In genomic region chr1:94425821-94426484, GRCh38 we compare ENCODE assay signal across 12 cellular contexts. TPM values are rescaled to one million over a fixed set of nuclear protein-coding genes. Genes with fewer than 3 reads are reported as not detected.
DNase-seq lines count a peak whose midpoint lies in the region; ATAC-seq and TF ChIP-seq lines count a peak whose summit lies in the region.
"Had no signal": no experiment of that assay in that cellular context is flagged by ENCODE, and none has a peak within 500 bp of the region (broad histone marks: within the 10 kb centered on the region; RNA-seq: fewer than 3 reads in every experiment).

No MANE protein-coding gene starts in this region.

- no peak for DNase-seq in activated CD4-positive, alpha-beta T cell treated with anti-CD3 and anti-CD28 coated beads for 36 hours
- DNase-seq in activated CD4-positive, alpha-beta T cell treated with anti-CD3 and anti-CD28 coated beads for 4 hours: no peak
- DNase-seq in OCI-M1 (lab: John Stamatoyannopoulos, UW) (peak; percentile 27), left colon (no peak), stomach (peak; percentile 35)
- no peak for DNase-seq in activated naive CD4-positive, alpha-beta T cell treated with anti-CD3 and anti-CD28 coated beads for 36 hours
- DNase-seq: activated T-cell treated with anti-CD3 and anti-CD28 coated beads, Interleukin-2, amount 50 U/mL, for 4 hours; EL had no signal

- no peaks in the 10 kb centered on the region for H3K27me3 ChIP-seq in stomach
- H3K27me3 ChIP-seq: suprapubic skin had no signal

- TF ChIP-seq CTCF in stomach (IDR thresholded peaks at IDR 0.05): no peak

- TF ChIP-seq POLR2A in stomach (IDR thresholded peaks at IDR 0.05): no peak

- H3K36me3 ChIP-seq in stomach: no peaks in the 10 kb centered on the region
- H3K36me3 ChIP-seq: prostate gland, suprapubic skin had no signal

- H3K4me3 ChIP-seq in stomach: peak overlapping the region in 3 of 4 donors; percentile 1 to 21 (median 10)
- H3K4me3 ChIP-seq: prostate gland, suprapubic skin had no signal

- H3K4me1 Mint-ChIP-seq in activated CD4-positive, alpha-beta T cell treated with anti-CD3 and anti-CD28 coated beads for 36 hours: peaks cover 66% of the 10 kb centered on the region
- peaks cover 64% of the 10 kb centered on the region for H3K4me1 Mint-ChIP-seq in activated naive CD4-positive, alpha-beta T cell treated with anti-CD3 and anti-CD28 coated beads for 36 hours (ENCODE audit: low read depth)

- WGBS in stomach, 5 donors: 11 to 18% (median 13%) methylated on average over 4 of the region's 4 CpGs

- H3K27ac ChIP-seq in stomach: peak overlapping the region; percentile 54 to 82 (median 70)
- H3K27ac ChIP-seq: prostate gland, suprapubic skin had no signal

- peak overlapping the region; percentile 10 for H3K4me3 Mint-ChIP-seq in activated CD4-positive, alpha-beta T cell treated with anti-CD3 and anti-CD28 coated beads for 36 hours
- no peak overlapping the region for H3K4me3 Mint-ChIP-seq in activated naive CD4-positive, alpha-beta T cell treated with anti-CD3 and anti-CD28 coated beads for 36 hours
- H3K4me3 Mint-ChIP-seq: activated T-cell treated with anti-CD3 and anti-CD28 coated beads, Interleukin-2, amount 50 U/mL, for 4 hours had no signal

- no peak for TF ChIP-seq EP300 in stomach (IDR thresholded peaks at IDR 0.05)

- CTCF ChIA-PET in activated CD4-positive, alpha-beta T cell treated with anti-CD3 and anti-CD28 coated beads for 36 hours (lab: Charles Lee): interaction anchor here (0.7 to 1.4 kb wide), 2 partner anchors 10 to 26 kb away, joined by 3 read pairs; no protein-coding TSS in a partner anchor
- CTCF ChIA-PET in activated naive CD4-positive, alpha-beta T cell treated with anti-CD3 and anti-CD28 coated beads for 36 hours (lab: Charles Lee): interaction anchor here (0.7 to 0.8 kb wide), 2 partner anchors 61 to 1122 kb away, joined by 3 to 5 read pairs; no protein-coding TSS in a partner anchor

- H3K27ac Mint-ChIP-seq in activated CD4-positive, alpha-beta T cell treated with anti-CD3 and anti-CD28 coated beads for 36 hours: peak overlapping the region; percentile 7
- H3K27ac Mint-ChIP-seq in activated naive CD4-positive, alpha-beta T cell treated with anti-CD3 and anti-CD28 coated beads for 36 hours: no peak overlapping the region

- H3K36me3 Mint-ChIP-seq in activated CD4-positive, alpha-beta T cell treated with anti-CD3 and anti-CD28 coated beads for 36 hours (ENCODE audit: low read depth): peaks cover 13% of the 10 kb centered on the region
- peaks cover 7% of the 10 kb centered on the region for H3K36me3 Mint-ChIP-seq in activated naive CD4-positive, alpha-beta T cell treated with anti-CD3 and anti-CD28 coated beads for 36 hours (ENCODE audit: low read depth)

- intact Hi-C loops in activated CD4-positive, alpha-beta T cell treated with anti-CD3 and anti-CD28 coated beads for 36 hours (cut with DNase I, micrococcal nuclease): no loop called here
- intact Hi-C loops in left colon (cut with DNase I, micrococcal nuclease): no loop called here
- intact Hi-C loops in stomach (cut with DNase I; ENCODE audit: low total_unique reads): no loop called here
- intact Hi-C loops in activated naive CD4-positive, alpha-beta T cell treated with anti-CD3 and anti-CD28 coated beads for 36 hours (cut with micrococcal nuclease): no loop called here

- H3K9me3 Mint-ChIP-seq in activated CD4-positive, alpha-beta T cell treated with anti-CD3 and anti-CD28 coated beads for 36 hours (ENCODE audit: low read depth): no peaks in the 10 kb centered on the region
- peaks cover 5% of the 10 kb centered on the region for H3K9me3 Mint-ChIP-seq in activated naive CD4-positive, alpha-beta T cell treated with anti-CD3 and anti-CD28 coated beads for 36 hours
- H3K9me3 Mint-ChIP-seq: activated T-cell treated with anti-CD3 and anti-CD28 coated beads, Interleukin-2, amount 50 U/mL, for 4 hours had no signal

- ATAC-seq in activated CD4-positive, alpha-beta T cell treated with anti-CD3 and anti-CD28 coated beads for 36 hours: no peak
- peak; percentile 56 for ATAC-seq in left colon
- no peak for ATAC-seq in HG02870 (IDR thresholded peaks at IDR 0.05; ENCODE audit: unreplicated experiment)
- ATAC-seq in HG02678 (IDR thresholded peaks at IDR 0.05; ENCODE audit: unreplicated experiment): no peak
- ATAC-seq: activated T-cell treated with anti-CD3 and anti-CD28 coated beads, Interleukin-2, amount 50 U/mL, for 4 hours had no signal

- peaks cover 0 to 3% (median 0%) of the 10 kb centered on the region in 4 donors for H3K9me3 ChIP-seq in stomach
- H3K9me3 ChIP-seq: prostate gland, suprapubic skin had no signal

- POLR2A ChIA-PET in activated CD4-positive, alpha-beta T cell treated with anti-CD3 and anti-CD28 coated beads for 36 hours (lab: Charles Lee): interaction anchor here (1.1 kb wide), 1 partner anchor 8 kb away, joined by 3 read pairs; no protein-coding TSS in a partner anchor

- peaks cover 44 to 90% (median 66%) of the 10 kb centered on the region in 4 donors for H3K4me1 ChIP-seq in stomach
- H3K4me1 ChIP-seq: prostate gland had no signal

- no peaks in the 10 kb centered on the region for H3K27me3 Mint-ChIP-seq in activated CD4-positive, alpha-beta T cell treated with anti-CD3 and anti-CD28 coated beads for 36 hours
- H3K27me3 Mint-ChIP-seq in activated naive CD4-positive, alpha-beta T cell treated with anti-CD3 and anti-CD28 coated beads for 36 hours (ENCODE audit: low read depth): no peaks in the 10 kb centered on the region

RNA-seq across cellular contexts. Expression of gene ABCD3, which starts 7.8 kb away (rescaled TPM):
- total RNA-seq in activated CD4-positive, alpha-beta T cell treated with anti-CD3 and anti-CD28 coated beads for 36 hours: 10 to 100 TPM; 46.1 to 67.1 TPM
- 100 to 1,000 TPM; 111 to 117 TPM for total RNA-seq in left colon
- total RNA-seq in stomach: 100 to 1,000 TPM in 1 of 5 donors, 10 to 100 TPM in 3, 1 to 10 TPM in 1; 8.8 to 124 (median 34.8) TPM
- polyA plus RNA-seq in stomach: 10 to 100 TPM; 15.9 to 20.0 (median 16.9) TPM
- 10 to 100 TPM; 29.2 to 30.8 TPM for total RNA-seq in activated naive CD4-positive, alpha-beta T cell treated with anti-CD3 and anti-CD28 coated beads for 36 hours

Comparison
In these comparisons a context has a peak if more than half of its experiments do, and no peak if none do; other contexts are left out.
1. DNase-seq: peak in OCI-M1 (single experiment) and stomach (single experiment); none in activated CD4-positive, alpha-beta T cell treated with anti-CD3 and anti-CD28 coated beads for 36 hours (single experiment), activated CD4-positive, alpha-beta T cell treated with anti-CD3 and anti-CD28 coated beads for 4 hours (0 of 2), left colon (0 of 2) and activated naive CD4-positive, alpha-beta T cell treated with anti-CD3 and anti-CD28 coated beads for 36 hours (single experiment).